1 cellular context compared by ENCODE assay signal in genomic region chrX:38770152-38770551, GRCh38.
TF ChIP-seq lines count a peak whose summit lies in the region.

No MANE protein-coding gene starts in this region.

TF ChIP-seq in K562, 482 proteins besides CTCF, POLR2A, EP300 and RAD21 (continued from another document and continues in another):
- TF ChIP-seq GMEB1 (CRISPR knock-in tag; IDR thresholded peaks at IDR 0.05), result no peak
- TF ChIP-seq, protein P1, sequence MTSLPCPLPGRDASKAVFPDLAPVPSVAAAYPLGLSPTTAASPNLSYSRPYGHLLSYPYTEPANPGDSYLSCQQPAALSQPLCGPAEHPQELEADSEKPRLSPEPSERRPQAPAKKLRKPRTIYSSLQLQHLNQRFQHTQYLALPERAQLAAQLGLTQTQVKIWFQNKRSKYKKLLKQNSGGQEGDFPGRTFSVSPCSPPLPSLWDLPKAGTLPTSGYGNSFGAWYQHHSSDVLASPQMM (CRISPR knock-in tag; IDR thresholded peaks at IDR 0.05), result no peak
- TF ChIP-seq TFAP4 (CRISPR knock-in tag; IDR thresholded peaks at IDR 0.05; ENCODE audit: borderline replicate concordance), result peak; percentile 49; the same call in 1 of the 2 replicates
- TF ChIP-seq, protein P2, sequence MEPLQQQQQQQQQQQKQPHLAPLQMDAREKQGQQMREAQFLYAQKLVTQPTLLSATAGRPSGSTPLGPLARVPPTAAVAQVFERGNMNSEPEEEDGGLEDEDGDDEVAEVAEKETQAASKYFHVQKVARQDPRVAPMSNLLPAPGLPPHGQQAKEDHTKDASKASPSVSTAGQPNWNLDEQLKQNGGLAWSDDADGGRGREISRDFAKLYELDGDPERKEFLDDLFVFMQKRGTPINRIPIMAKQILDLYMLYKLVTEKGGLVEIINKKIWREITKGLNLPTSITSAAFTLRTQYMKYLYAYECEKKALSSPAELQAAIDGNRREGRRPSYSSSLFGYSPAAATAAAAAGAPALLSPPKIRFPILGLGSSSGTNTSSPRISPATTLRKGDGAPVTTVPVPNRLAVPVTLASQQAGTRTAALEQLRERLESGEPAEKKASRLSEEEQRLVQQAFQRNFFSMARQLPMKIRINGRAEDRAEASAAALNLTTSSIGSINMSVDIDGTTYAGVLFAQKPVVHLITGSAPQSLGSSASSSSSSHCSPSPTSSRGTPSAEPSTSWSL (CRISPR knock-in tag; IDR thresholded peaks at IDR 0.05; ENCODE audit: borderline replicate concordance), result no peak
- TF ChIP-seq PHF21A (IDR thresholded peaks at IDR 0.05; ENCODE audit: borderline replicate concordance, low read depth), result no peak
- no peak for TF ChIP-seq SIN3B (IDR thresholded peaks at IDR 0.05; ENCODE audit: low read depth)
- TF ChIP-seq NFXL1 (CRISPR knock-in tag; IDR thresholded peaks at IDR 0.05), result no peak
- TF ChIP-seq TAL1 (IDR thresholded peaks at IDR 0.05), result peak; percentile 88
- TF ChIP-seq NEUROD1 (IDR thresholded peaks at IDR 0.05; ENCODE audit: borderline replicate concordance, low read depth, low read length, partially characterized antibody), result peak; percentile 20
- TF ChIP-seq HMG20A (CRISPR knock-in tag; conservative IDR thresholded peaks at IDR 0.05), result no peak
- peak; percentile 85 for TF ChIP-seq NCOR1 (IDR thresholded peaks at IDR 0.05)
- no peak for TF ChIP-seq ZNF217 (CRISPR knock-in tag; IDR thresholded peaks at IDR 0.05)
- TF ChIP-seq, protein P3, sequence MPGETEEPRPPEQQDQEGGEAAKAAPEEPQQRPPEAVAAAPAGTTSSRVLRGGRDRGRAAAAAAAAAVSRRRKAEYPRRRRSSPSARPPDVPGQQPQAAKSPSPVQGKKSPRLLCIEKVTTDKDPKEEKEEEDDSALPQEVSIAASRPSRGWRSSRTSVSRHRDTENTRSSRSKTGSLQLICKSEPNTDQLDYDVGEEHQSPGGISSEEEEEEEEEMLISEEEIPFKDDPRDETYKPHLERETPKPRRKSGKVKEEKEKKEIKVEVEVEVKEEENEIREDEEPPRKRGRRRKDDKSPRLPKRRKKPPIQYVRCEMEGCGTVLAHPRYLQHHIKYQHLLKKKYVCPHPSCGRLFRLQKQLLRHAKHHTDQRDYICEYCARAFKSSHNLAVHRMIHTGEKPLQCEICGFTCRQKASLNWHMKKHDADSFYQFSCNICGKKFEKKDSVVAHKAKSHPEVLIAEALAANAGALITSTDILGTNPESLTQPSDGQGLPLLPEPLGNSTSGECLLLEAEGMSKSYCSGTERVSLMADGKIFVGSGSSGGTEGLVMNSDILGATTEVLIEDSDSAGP (CRISPR knock-in tag; IDR thresholded peaks at IDR 0.05), result no peak
- no peak for TF ChIP-seq TRIM28 (IDR thresholded peaks at IDR 0.05)
- peak; percentile 71; the same call in 1 of the 2 replicates for TF ChIP-seq STAT5A (IDR thresholded peaks at IDR 0.05; ENCODE audit: borderline replicate concordance, low read length)
- TF ChIP-seq ZNF316 (IDR thresholded peaks at IDR 0.05), result no peak
- TF ChIP-seq HNRNPLL (IDR thresholded peaks at IDR 0.05; ENCODE audit: low read depth, low read length, poor library complexity, severe bottlenecking), result no peak
- TF ChIP-seq, protein P4, sequence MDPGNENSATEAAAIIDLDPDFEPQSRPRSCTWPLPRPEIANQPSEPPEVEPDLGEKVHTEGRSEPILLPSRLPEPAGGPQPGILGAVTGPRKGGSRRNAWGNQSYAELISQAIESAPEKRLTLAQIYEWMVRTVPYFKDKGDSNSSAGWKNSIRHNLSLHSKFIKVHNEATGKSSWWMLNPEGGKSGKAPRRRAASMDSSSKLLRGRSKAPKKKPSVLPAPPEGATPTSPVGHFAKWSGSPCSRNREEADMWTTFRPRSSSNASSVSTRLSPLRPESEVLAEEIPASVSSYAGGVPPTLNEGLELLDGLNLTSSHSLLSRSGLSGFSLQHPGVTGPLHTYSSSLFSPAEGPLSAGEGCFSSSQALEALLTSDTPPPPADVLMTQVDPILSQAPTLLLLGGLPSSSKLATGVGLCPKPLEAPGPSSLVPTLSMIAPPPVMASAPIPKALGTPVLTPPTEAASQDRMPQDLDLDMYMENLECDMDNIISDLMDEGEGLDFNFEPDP (CRISPR knock-in tag; IDR thresholded peaks at IDR 0.05), result no peak
- TF ChIP-seq NRF1 (conservative IDR thresholded peaks at IDR 0.05 in 1 of 2, IDR thresholded peaks at IDR 0.05 in 1 of 2), result peak; percentile 90 to 92
- no peak for TF ChIP-seq ZNF280A (IDR thresholded peaks at IDR 0.05; ENCODE audit: low read depth, partially characterized antibody)
- no peak for TF ChIP-seq PTBP1 (IDR thresholded peaks at IDR 0.05; ENCODE audit: low read depth, low read length)
- no peak for TF ChIP-seq ZNF324 (CRISPR knock-in tag; IDR thresholded peaks at IDR 0.05)
- TF ChIP-seq PHB2 (IDR thresholded peaks at IDR 0.05; ENCODE audit: low read depth), result no peak
- no peak for TF ChIP-seq ZBTB43 (CRISPR knock-in tag; IDR thresholded peaks at IDR 0.05)
- no peak for TF ChIP-seq ZNF512 (tag; IDR thresholded peaks at IDR 0.05)
- TF ChIP-seq JUNB (CRISPR knock-in tag; conservative IDR thresholded peaks at IDR 0.05), result no peak
- no peak for TF ChIP-seq ZNF57 (CRISPR knock-in tag; IDR thresholded peaks at IDR 0.05)
- TF ChIP-seq KDM1A (IDR thresholded peaks at IDR 0.05), result peak; percentile 12 to 34; a peak in 1 of 4 replicates
- TF ChIP-seq VEZF1 (CRISPR knock-in tag; IDR thresholded peaks at IDR 0.05), result no peak
- no peak for TF ChIP-seq HINFP (tag; conservative IDR thresholded peaks at IDR 0.05; ENCODE audit: low read depth)
